In genomic region chr19:45952691-45953505, GRCh38 we compare ENCODE assay signal across 1 cellular context.
A peak's percentile ranks its signal among the peaks of the same experiment; 100 is the strongest.
TF ChIP-seq lines count a peak whose summit lies in the region.

No MANE protein-coding gene starts in this region.

TF ChIP-seq in HepG2, 621 proteins besides CTCF, POLR2A, EP300 and RAD21 (continued from another document and continues in another):
- no peak for TF ChIP-seq SYNCRIP (IDR thresholded peaks at IDR 0.05; ENCODE audit: insufficient read depth, low read depth, low read length)
- TF ChIP-seq, protein P1, sequence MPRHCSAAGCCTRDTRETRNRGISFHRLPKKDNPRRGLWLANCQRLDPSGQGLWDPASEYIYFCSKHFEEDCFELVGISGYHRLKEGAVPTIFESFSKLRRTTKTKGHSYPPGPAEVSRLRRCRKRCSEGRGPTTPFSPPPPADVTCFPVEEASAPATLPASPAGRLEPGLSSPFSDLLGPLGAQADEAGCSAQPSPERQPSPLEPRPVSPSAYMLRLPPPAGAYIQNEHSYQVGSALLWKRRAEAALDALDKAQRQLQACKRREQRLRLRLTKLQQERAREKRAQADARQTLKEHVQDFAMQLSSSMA (CRISPR knock-in tag; IDR thresholded peaks at IDR 0.05) = no peak
- no peak for TF ChIP-seq ZNF253 (CRISPR knock-in tag; IDR thresholded peaks at IDR 0.05; ENCODE audit: borderline replicate concordance)
- TF ChIP-seq, protein P2, sequence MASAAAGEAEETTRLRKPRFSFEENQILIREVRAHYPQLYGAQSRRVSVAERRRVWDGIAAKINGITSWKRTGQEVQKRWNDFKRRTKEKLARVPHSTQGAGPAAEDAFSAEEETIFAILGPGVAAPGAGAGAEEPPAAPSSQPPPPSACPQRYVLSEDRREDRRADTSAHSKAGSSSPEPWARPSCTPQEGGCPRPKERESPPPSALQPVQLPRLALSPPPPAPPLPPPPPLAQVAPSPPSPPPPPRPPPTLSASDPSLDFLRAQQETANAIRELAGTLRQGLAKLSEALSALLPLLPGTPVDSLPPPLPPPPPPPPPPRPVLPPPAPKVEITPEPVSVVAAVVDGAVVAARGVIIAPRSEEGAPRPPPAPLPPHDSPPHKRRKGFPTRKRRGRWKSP (CRISPR knock-in tag; IDR thresholded peaks at IDR 0.05) = no peak
- TF ChIP-seq SMAD3 (CRISPR knock-in tag; IDR thresholded peaks at IDR 0.05) = 0 out of 2 replicates have a peak, but pooled peaks have one; percentile 50
- no peak for TF ChIP-seq CEBPZ (IDR thresholded peaks at IDR 0.05; ENCODE audit: low read length)
- no peak for TF ChIP-seq KMT2A (CRISPR knock-in tag; IDR thresholded peaks at IDR 0.05)
- no peak for TF ChIP-seq ISX (CRISPR knock-in tag; conservative IDR thresholded peaks at IDR 0.05)
- no peak for TF ChIP-seq ZSCAN29 (CRISPR knock-in tag; conservative IDR thresholded peaks at IDR 0.05)
- TF ChIP-seq ZNF296 (CRISPR knock-in tag; conservative IDR thresholded peaks at IDR 0.05) = no peak
- TF ChIP-seq PHF21A (CRISPR knock-in tag; IDR thresholded peaks at IDR 0.05) = no peak
- no peak for TF ChIP-seq ZNF446 (CRISPR knock-in tag; IDR thresholded peaks at IDR 0.05)
- no peak for TF ChIP-seq GTF3A (CRISPR knock-in tag; conservative IDR thresholded peaks at IDR 0.05)
- TF ChIP-seq SAP130 (CRISPR knock-in tag; IDR thresholded peaks at IDR 0.05; ENCODE audit: low read depth) = peak; percentile 22; the same call in 1 of the 2 replicates
- TF ChIP-seq ZNF317 (CRISPR knock-in tag; IDR thresholded peaks at IDR 0.05) = no peak
- no peak for TF ChIP-seq FOXJ3 (CRISPR knock-in tag; IDR thresholded peaks at IDR 0.05; ENCODE audit: borderline replicate concordance)
- TF ChIP-seq SMAD9 (CRISPR knock-in tag; IDR thresholded peaks at IDR 0.05) = no peak
- TF ChIP-seq MTERF4 (CRISPR knock-in tag; IDR thresholded peaks at IDR 0.05) = peak; percentile 54; the same call in 1 of the 2 replicates
- no peak for TF ChIP-seq ZNF784 (CRISPR knock-in tag; IDR thresholded peaks at IDR 0.05; ENCODE audit: borderline replicate concordance)
- TF ChIP-seq, protein P3, sequence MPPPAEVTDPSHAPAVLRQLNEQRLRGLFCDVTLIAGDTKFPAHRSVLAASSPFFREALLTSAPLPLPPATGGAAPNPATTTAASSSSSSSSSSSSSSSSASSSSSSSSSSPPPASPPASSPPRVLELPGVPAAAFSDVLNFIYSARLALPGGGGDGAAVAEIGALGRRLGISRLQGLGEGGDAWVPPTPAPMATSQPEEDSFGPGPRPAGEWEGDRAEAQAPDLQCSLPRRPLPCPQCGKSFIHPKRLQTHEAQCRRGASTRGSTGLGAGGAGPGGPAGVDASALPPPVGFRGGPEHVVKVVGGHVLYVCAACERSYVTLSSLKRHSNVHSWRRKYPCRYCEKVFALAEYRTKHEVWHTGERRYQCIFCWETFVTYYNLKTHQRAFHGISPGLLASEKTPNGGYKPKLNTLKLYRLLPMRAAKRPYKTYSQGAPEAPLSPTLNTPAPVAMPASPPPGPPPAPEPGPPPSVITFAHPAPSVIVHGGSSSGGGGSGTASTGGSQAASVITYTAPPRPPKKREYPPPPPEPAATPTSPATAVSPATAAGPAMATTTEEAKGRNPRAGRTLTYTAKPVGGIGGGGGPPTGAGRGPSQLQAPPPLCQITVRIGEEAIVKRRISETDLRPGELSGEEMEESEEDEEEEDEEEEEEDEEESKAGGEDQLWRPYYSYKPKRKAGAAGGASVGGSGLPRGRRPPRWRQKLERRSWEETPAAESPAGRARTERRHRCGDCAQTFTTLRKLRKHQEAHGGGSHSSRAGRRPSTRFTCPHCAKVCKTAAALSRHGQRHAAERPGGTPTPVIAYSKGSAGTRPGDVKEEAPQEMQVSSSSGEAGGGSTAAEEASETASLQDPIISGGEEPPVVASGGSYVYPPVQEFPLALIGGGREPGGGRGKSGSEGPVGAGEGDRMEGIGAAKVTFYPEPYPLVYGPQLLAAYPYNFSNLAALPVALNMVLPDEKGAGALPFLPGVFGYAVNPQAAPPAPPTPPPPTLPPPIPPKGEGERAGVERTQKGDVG (CRISPR knock-in tag; IDR thresholded peaks at IDR 0.05; ENCODE audit: borderline replicate concordance) = no peak; the same call in 1 of the 2 replicates
- TF ChIP-seq CCDC6 (CRISPR knock-in tag; IDR thresholded peaks at IDR 0.05) = no peak
- TF ChIP-seq ETV5 (CRISPR knock-in tag; IDR thresholded peaks at IDR 0.05; ENCODE audit: borderline replicate concordance) = no peak
- no peak for TF ChIP-seq ZNF503 (CRISPR knock-in tag; IDR thresholded peaks at IDR 0.05)
- TF ChIP-seq SP2 (CRISPR knock-in tag; IDR thresholded peaks at IDR 0.05) = no peak
- TF ChIP-seq, protein P4, sequence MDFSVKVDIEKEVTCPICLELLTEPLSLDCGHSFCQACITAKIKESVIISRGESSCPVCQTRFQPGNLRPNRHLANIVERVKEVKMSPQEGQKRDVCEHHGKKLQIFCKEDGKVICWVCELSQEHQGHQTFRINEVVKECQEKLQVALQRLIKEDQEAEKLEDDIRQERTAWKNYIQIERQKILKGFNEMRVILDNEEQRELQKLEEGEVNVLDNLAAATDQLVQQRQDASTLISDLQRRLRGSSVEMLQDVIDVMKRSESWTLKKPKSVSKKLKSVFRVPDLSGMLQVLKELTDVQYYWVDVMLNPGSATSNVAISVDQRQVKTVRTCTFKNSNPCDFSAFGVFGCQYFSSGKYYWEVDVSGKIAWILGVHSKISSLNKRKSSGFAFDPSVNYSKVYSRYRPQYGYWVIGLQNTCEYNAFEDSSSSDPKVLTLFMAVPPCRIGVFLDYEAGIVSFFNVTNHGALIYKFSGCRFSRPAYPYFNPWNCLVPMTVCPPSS (IDR thresholded peaks at IDR 0.05) = no peak
- TF ChIP-seq BORCS8-MEF2B (CRISPR knock-in tag; IDR thresholded peaks at IDR 0.05) = peak; percentile 59; the same call in 1 of the 2 replicates
- TF ChIP-seq, protein P5, sequence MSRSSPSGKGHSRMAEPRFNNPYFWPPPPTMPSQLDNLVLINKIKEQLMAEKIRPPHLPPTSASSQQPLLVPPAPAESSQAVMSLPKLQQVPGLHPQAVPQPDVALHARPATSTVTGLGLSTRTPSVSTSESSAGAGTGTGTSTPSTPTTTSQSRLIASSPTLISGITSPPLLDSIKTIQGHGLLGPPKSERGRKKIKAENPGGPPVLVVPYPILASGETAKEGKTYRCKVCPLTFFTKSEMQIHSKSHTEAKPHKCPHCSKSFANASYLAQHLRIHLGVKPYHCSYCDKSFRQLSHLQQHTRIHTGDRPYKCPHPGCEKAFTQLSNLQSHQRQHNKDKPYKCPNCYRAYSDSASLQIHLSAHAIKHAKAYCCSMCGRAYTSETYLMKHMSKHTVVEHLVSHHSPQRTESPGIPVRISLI (CRISPR knock-in tag; IDR thresholded peaks at IDR 0.05; ENCODE audit: borderline replicate concordance) = no peak
- TF ChIP-seq ZSCAN20 (CRISPR knock-in tag; IDR thresholded peaks at IDR 0.05; ENCODE audit: borderline replicate concordance) = no peak
- no peak for TF ChIP-seq RBFOX2 (IDR thresholded peaks at IDR 0.05; ENCODE audit: low read depth, low read length)
- no peak for TF ChIP-seq PITX1 (CRISPR knock-in tag; IDR thresholded peaks at IDR 0.05)
- TF ChIP-seq NR2F1 (CRISPR knock-in tag; IDR thresholded peaks at IDR 0.05) = no peak
- no peak for TF ChIP-seq ZNF143 (CRISPR knock-in tag; IDR thresholded peaks at IDR 0.05)
- no peak for TF ChIP-seq RFX5 (IDR thresholded peaks at IDR 0.05; ENCODE audit: low read depth, low read length)
- TF ChIP-seq NFIC (IDR thresholded peaks at IDR 0.05; ENCODE audit: low read length) = no peak
- no peak for TF ChIP-seq GLI4 (CRISPR knock-in tag; IDR thresholded peaks at IDR 0.05; ENCODE audit: borderline replicate concordance)
- TF ChIP-seq RERE (CRISPR knock-in tag; IDR thresholded peaks at IDR 0.05; ENCODE audit: low read depth) = no peak
- TF ChIP-seq ZNF329 (CRISPR knock-in tag; IDR thresholded peaks at IDR 0.05; ENCODE audit: low read depth) = no peak
- no peak for TF ChIP-seq PCBP2 (optimal IDR thresholded peaks at IDR 0.05; ENCODE audit: low read depth, low read length, poor library complexity, severe bottlenecking)
- no peak for TF ChIP-seq GATAD1 (CRISPR knock-in tag; IDR thresholded peaks at IDR 0.05)
- TF ChIP-seq ZIK1 (CRISPR knock-in tag; IDR thresholded peaks at IDR 0.05; ENCODE audit: borderline replicate concordance, low read depth) = no peak
- peak; percentile 33; the same call in 1 of the 2 replicates for TF ChIP-seq HOXA3 (CRISPR knock-in tag; IDR thresholded peaks at IDR 0.05)
- no peak for TF ChIP-seq ZNF367 (CRISPR knock-in tag; IDR thresholded peaks at IDR 0.05; ENCODE audit: borderline replicate concordance)
- no peak for TF ChIP-seq ZNF550 (CRISPR knock-in tag; IDR thresholded peaks at IDR 0.05; ENCODE audit: borderline replicate concordance)
